In the genomic region with DNA sequence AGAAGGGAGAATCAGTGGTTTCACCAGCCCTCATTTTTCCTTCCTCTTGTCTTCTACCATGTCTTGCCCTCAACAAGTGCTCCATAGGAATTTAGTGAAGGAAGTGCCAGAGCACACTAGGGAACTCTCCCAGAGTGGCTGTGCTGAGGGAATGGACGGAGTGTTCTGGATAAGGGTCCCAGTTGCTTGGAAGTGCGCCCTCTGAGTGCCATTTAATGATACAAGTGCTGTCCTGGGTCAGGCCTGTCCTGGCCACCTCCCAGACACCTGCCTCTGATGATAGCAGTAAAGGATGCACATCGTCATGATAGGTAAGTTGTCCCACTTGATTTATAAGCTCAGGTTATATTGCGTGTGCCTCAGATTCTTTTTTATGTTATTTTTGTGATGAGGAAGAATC, we compare ENCODE assay signal across 20 cellular contexts. TPM values are rescaled to one million over a fixed set of nuclear protein-coding genes. Genes with fewer than 3 reads are reported as not detected.
DNase-seq lines count a peak whose midpoint lies in the region; ATAC-seq and TF ChIP-seq lines count a peak whose summit lies in the region.
"Had no signal": no experiment of that assay in that cellular context is flagged by ENCODE, and none has a peak within 500 bp of the region (broad histone marks: within the 10 kb centered on the region; RNA-seq: fewer than 3 reads in every experiment).

No MANE protein-coding gene starts in this region.

- H3K9me3 ChIP-seq in thoracic aorta, result no peaks in the 10 kb centered on the region

- H3K4me3 ChIP-seq in thoracic aorta, result no peak overlapping the region
- H3K4me3 ChIP-seq: hepatocyte had no signal

- no peaks in the 10 kb centered on the region for H3K36me3 ChIP-seq in thoracic aorta

- H3K4me3 Mint-ChIP-seq in activated CD4-positive, alpha-beta T cell treated with anti-CD3 and anti-CD28 coated beads, Interleukin-2, amount 10 ng/mL, durations not matched to agents 24 days and 14 days, result peak overlapping the region; percentile 9
- no peak overlapping the region for H3K4me3 Mint-ChIP-seq in activated naive CD8-positive, alpha-beta T cell treated with anti-CD3 and anti-CD28 coated beads, Interleukin-2, amount 10 ng/mL, durations not matched to agents 7 days and 5 days
- H3K4me3 Mint-ChIP-seq in memory B cell, result no peak overlapping the region

- peaks cover 4% of the 10 kb centered on the region for H3K9me3 Mint-ChIP-seq in activated CD4-positive, alpha-beta T cell treated with anti-CD3 and anti-CD28 coated beads, Interleukin-2, amount 10 ng/mL, durations not matched to agents 24 days and 14 days
- peaks cover 5% of the 10 kb centered on the region for H3K9me3 Mint-ChIP-seq in activated naive CD8-positive, alpha-beta T cell treated with anti-CD3 and anti-CD28 coated beads, Interleukin-2, amount 10 ng/mL, durations not matched to agents 7 days and 5 days
- H3K9me3 Mint-ChIP-seq in memory B cell, result peaks cover 1% of the 10 kb centered on the region

- peaks cover 37% of the 10 kb centered on the region for H3K4me1 Mint-ChIP-seq in activated CD4-positive, alpha-beta T cell treated with anti-CD3 and anti-CD28 coated beads, Interleukin-2, amount 10 ng/mL, durations not matched to agents 24 days and 14 days
- peaks cover 26% of the 10 kb centered on the region for H3K4me1 Mint-ChIP-seq in activated naive CD8-positive, alpha-beta T cell treated with anti-CD3 and anti-CD28 coated beads, Interleukin-2, amount 10 ng/mL, durations not matched to agents 7 days and 5 days
- H3K4me1 Mint-ChIP-seq in memory B cell, result peaks cover 30% of the 10 kb centered on the region

- no peak for TF ChIP-seq CTCF in thoracic aorta (IDR thresholded peaks at IDR 0.05)

- POLR2A ChIA-PET in activated naive CD8-positive, alpha-beta T cell treated with anti-CD3 and anti-CD28 coated beads, Interleukin-2, amount 10 ng/mL, durations not matched to agents 7 days and 5 days (lab: Charles Lee), result no interaction called here

- DNase-seq in activated CD4-positive, alpha-beta T cell treated with anti-CD3 and anti-CD28 coated beads, Interleukin-2, amount 10 ng/mL, durations not matched to agents 24 days and 14 days, result no peak
- DNase-seq in activated CD4-positive, alpha-beta T cell treated with anti-CD3 and anti-CD28 coated beads for 48 hours, result no peak
- DNase-seq in activated naive CD8-positive, alpha-beta T cell treated with anti-CD3 and anti-CD28 coated beads, Interleukin-2, amount 10 ng/mL, durations not matched to agents 7 days and 5 days, result no peak
- DNase-seq in memory B cell (ENCODE audit: low spot score in 2 of 2) (no peak), thoracic aorta (ENCODE audit: low spot score) (no peak), NCI-H2227 (lab: John Stamatoyannopoulos, UW; ENCODE audit: unreplicated experiment) (no peak), GDM1 (lab: John Stamatoyannopoulos, UW) (no peak)
- DNase-seq: 8988T; activated CD8-positive, alpha-beta memory T cell treated with anti-CD3 and anti-CD28 coated beads, Interleukin-2, amount 50 U/mL, for 4 hours; activated naive CD4-positive, alpha-beta T cell treated with Interleukin-2 at 50 U/mL for 16 hours; C1 segment of cervical spinal cord; effector memory CD4-positive, alpha-beta T cell; islet precursor cell; MM.1S; NCI-H187 treated with DMSO at 0.1 percent for 48 hours; NCI-H510A; SHP77 treated with DMSO at 0.1 percent for 48 hours; stimulated activated CD4-positive, alpha-beta T cell treated with anti-CD3 and anti-CD28 coated beads, Interleukin-4, amount 100 ng/mL, for 1 hour had no signal

- peaks cover 14% of the 10 kb centered on the region for H3K36me3 Mint-ChIP-seq in activated CD4-positive, alpha-beta T cell treated with anti-CD3 and anti-CD28 coated beads, Interleukin-2, amount 10 ng/mL, durations not matched to agents 24 days and 14 days (ENCODE audit: low read depth)
- H3K36me3 Mint-ChIP-seq in activated naive CD8-positive, alpha-beta T cell treated with anti-CD3 and anti-CD28 coated beads, Interleukin-2, amount 10 ng/mL, durations not matched to agents 7 days and 5 days, result peaks cover 22% of the 10 kb centered on the region
- peaks cover 4% of the 10 kb centered on the region for H3K36me3 Mint-ChIP-seq in memory B cell

- peak overlapping the region; percentile 77 to 92 for H3K27ac ChIP-seq in thoracic aorta

- no peak for ATAC-seq in activated naive CD8-positive, alpha-beta T cell treated with anti-CD3 and anti-CD28 coated beads, Interleukin-2, amount 10 ng/mL, durations not matched to agents 7 days and 5 days (ENCODE audit: low read depth)
- ATAC-seq in memory B cell (ENCODE audit: low read depth) (no peak), thoracic aorta (ENCODE audit: insufficient number of reproducible peaks, low FRiP score, low read depth) (no peak), HG02763 (IDR thresholded peaks at IDR 0.05; ENCODE audit: unreplicated experiment) (no peak)

- H3K27me3 ChIP-seq in thoracic aorta (replicated peaks; ENCODE audit: insufficient read depth), result no peaks in the 10 kb centered on the region
- H3K27me3 ChIP-seq: hepatocyte had no signal

- peaks cover 48 to 71% of the 10 kb centered on the region in 2 donors for H3K4me1 ChIP-seq in thoracic aorta (ENCODE audit: control insufficient read depth in 1 of 2, low read depth in 2 of 2)

- no peaks in the 10 kb centered on the region for H3K27me3 Mint-ChIP-seq in activated CD4-positive, alpha-beta T cell treated with anti-CD3 and anti-CD28 coated beads, Interleukin-2, amount 10 ng/mL, durations not matched to agents 24 days and 14 days
- no peaks in the 10 kb centered on the region for H3K27me3 Mint-ChIP-seq in activated naive CD8-positive, alpha-beta T cell treated with anti-CD3 and anti-CD28 coated beads, Interleukin-2, amount 10 ng/mL, durations not matched to agents 7 days and 5 days
- H3K27me3 Mint-ChIP-seq in memory B cell, result no peaks in the 10 kb centered on the region

- intact Hi-C loops in activated CD4-positive, alpha-beta T cell treated with anti-CD3 and anti-CD28 coated beads, Interleukin-2, amount 10 ng/mL, durations not matched to agents 24 days and 14 days (cut with micrococcal nuclease), result loop anchor here (2.0 to 10.0 kb wide), 4 partner anchors 349 to 939 kb away; a partner anchor contains a TSS

- H3K27ac Mint-ChIP-seq in activated CD4-positive, alpha-beta T cell treated with anti-CD3 and anti-CD28 coated beads, Interleukin-2, amount 10 ng/mL, durations not matched to agents 24 days and 14 days, result peak overlapping the region; percentile 23
- H3K27ac Mint-ChIP-seq in activated naive CD8-positive, alpha-beta T cell treated with anti-CD3 and anti-CD28 coated beads, Interleukin-2, amount 10 ng/mL, durations not matched to agents 7 days and 5 days, result peak overlapping the region; percentile 10
- peak overlapping the region; percentile 59 for H3K27ac Mint-ChIP-seq in memory B cell

RNA-seq across cellular contexts. Expression of a gene that starts 5.1 kb away (rescaled TPM):
- 19.7 and 20.5 TPM in 2 replicates for total RNA-seq in activated CD4-positive, alpha-beta T cell treated with anti-CD3 and anti-CD28 coated beads, Interleukin-2, amount 10 ng/mL, durations not matched to agents 24 days and 14 days
- total RNA-seq in activated naive CD8-positive, alpha-beta T cell treated with anti-CD3 and anti-CD28 coated beads, Interleukin-2, amount 10 ng/mL, durations not matched to agents 7 days and 5 days, result 1 to 10 TPM; 9.4 to 9.8 TPM
- total RNA-seq in thoracic aorta, result 10 to 100 TPM; 29.6 to 49.2 TPM
